In the genomic region with DNA sequence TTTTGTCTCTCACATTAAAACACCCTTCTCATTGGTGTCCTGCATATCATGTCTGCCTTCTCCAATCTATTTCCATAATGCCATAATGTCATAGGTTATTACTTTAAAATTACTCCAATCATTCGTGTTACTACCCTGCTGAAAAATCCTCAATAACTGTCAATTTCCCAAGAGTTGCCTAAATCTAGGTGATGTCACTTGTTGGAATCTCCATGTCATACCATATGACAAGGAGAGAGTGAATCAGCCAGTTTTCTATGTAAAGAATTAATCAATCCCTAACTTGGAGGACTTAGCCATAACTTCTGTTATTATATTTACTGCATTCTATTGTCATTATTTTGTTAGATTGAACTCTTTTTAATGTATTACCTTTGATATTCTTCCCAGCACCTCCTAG, we compare ENCODE assay signal across 1 cellular context.
A peak's percentile ranks its signal among the peaks of the same experiment; 100 is the strongest.
TF ChIP-seq lines count a peak whose summit lies in the region.

No MANE protein-coding gene starts in this region.

TF ChIP-seq in HEK293, 187 proteins besides CTCF, POLR2A, EP300 and RAD21 (continued from another document):
- TF ChIP-seq, protein P1, sequence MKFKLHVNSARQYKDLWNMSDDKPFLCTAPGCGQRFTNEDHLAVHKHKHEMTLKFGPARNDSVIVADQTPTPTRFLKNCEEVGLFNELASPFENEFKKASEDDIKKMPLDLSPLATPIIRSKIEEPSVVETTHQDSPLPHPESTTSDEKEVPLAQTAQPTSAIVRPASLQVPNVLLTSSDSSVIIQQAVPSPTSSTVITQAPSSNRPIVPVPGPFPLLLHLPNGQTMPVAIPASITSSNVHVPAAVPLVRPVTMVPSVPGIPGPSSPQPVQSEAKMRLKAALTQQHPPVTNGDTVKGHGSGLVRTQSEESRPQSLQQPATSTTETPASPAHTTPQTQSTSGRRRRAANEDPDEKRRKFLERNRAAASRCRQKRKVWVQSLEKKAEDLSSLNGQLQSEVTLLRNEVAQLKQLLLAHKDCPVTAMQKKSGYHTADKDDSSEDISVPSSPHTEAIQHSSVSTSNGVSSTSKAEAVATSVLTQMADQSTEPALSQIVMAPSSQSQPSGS (tag by site-specific recombination; IDR thresholded peaks at IDR 0.05; ENCODE audit: low read depth): peak; percentile 47; the same call in 1 of the 2 replicates
- TF ChIP-seq SP7 (tag by site-specific recombination; IDR thresholded peaks at IDR 0.05) (0 out of 2 replicates have a peak, but pooled peaks have one; percentile 10), ZNF239 (tag by site-specific recombination; IDR thresholded peaks at IDR 0.05) (no peak)
